In genomic region chr4:148849581-148849980, GRCh38 we compare ENCODE assay signal across 19 cellular contexts.
A peak's percentile ranks its signal among the peaks of the same experiment; 100 is the strongest.
DNase-seq lines count a peak whose midpoint lies in the region; ATAC-seq, FAIRE-seq and TF ChIP-seq lines count a peak whose summit lies in the region.
"Had no signal": no experiment of that assay in that cellular context is flagged by ENCODE, and none has a peak within 500 bp of the region (broad histone marks: within the 10 kb centered on the region; RNA-seq: fewer than 3 reads in every experiment).

No MANE protein-coding gene starts in this region.

- H2AFZ ChIP-seq in parathyroid adenoma, result peak overlapping the region; percentile 46

- no peak overlapping the region for H3K27ac Mint-ChIP-seq in activated CD8-positive, alpha-beta memory T cell treated with anti-CD3 and anti-CD28 coated beads, Interleukin-2, amount 10 ng/mL, durations not matched to agents 7 days and 5 days
- H3K27ac Mint-ChIP-seq: CD14-positive monocyte had no signal

- CTCF ChIA-PET in activated CD8-positive, alpha-beta memory T cell treated with anti-CD3 and anti-CD28 coated beads, Interleukin-2, amount 10 ng/mL, durations not matched to agents 7 days and 5 days (lab: Charles Lee), result no interaction called here

- H3K4me3 ChIP-seq in parathyroid adenoma (ENCODE audit: low read depth, low read length), result no peak overlapping the region
- H3K4me3 ChIP-seq: SK-N-MC had no signal

- H3K9me3 Mint-ChIP-seq in activated CD8-positive, alpha-beta memory T cell treated with anti-CD3 and anti-CD28 coated beads, Interleukin-2, amount 10 ng/mL, durations not matched to agents 7 days and 5 days (ENCODE audit: low read depth), result no peaks in the 10 kb centered on the region

- H3K36me3 ChIP-seq in parathyroid adenoma (ENCODE audit: control insufficient read depth, insufficient read depth, low read length), result no peaks in the 10 kb centered on the region

- H3K4me2 ChIP-seq in parathyroid adenoma (ENCODE audit: low read length), result no peak overlapping the region

- H3K4me1 Mint-ChIP-seq in activated CD8-positive, alpha-beta memory T cell treated with anti-CD3 and anti-CD28 coated beads, Interleukin-2, amount 10 ng/mL, durations not matched to agents 7 days and 5 days, result no peaks in the 10 kb centered on the region
- H3K4me1 Mint-ChIP-seq: CD14-positive monocyte had no signal

- H3K9ac ChIP-seq in parathyroid adenoma, result no peak overlapping the region

- ATAC-seq in activated CD8-positive, alpha-beta memory T cell treated with anti-CD3 and anti-CD28 coated beads, Interleukin-2, amount 10 ng/mL, durations not matched to agents 7 days and 5 days, result no peak
- ATAC-seq: HCT116 had no signal

- TF ChIP-seq CTCF in parathyroid adenoma (IDR thresholded peaks at IDR 0.05), result no peak

- FAIRE-seq in GM19239 (lab: Jason Lieb, UNC), result no peak

- H3K27me3 Mint-ChIP-seq in activated CD8-positive, alpha-beta memory T cell treated with anti-CD3 and anti-CD28 coated beads, Interleukin-2, amount 10 ng/mL, durations not matched to agents 7 days and 5 days, result no peaks in the 10 kb centered on the region

- H3K27ac ChIP-seq in parathyroid adenoma, result no peak overlapping the region
- H3K27ac ChIP-seq: SK-N-MC had no signal

- H3K4me1 ChIP-seq in parathyroid adenoma, result no peaks in the 10 kb centered on the region

- H3K4me3 Mint-ChIP-seq in activated CD8-positive, alpha-beta memory T cell treated with anti-CD3 and anti-CD28 coated beads, Interleukin-2, amount 10 ng/mL, durations not matched to agents 7 days and 5 days, result no peak overlapping the region
- H3K4me3 Mint-ChIP-seq: CD14-positive monocyte had no signal

- no peaks in the 10 kb centered on the region for H3K79me2 ChIP-seq in parathyroid adenoma

- DNase-seq in NCI-H82 (lab: John Stamatoyannopoulos, UW), result peak; percentile 1
- DNase-seq in NCI-H82 treated with DMSO at 0.1 percent for 48 hours (lab: John Stamatoyannopoulos, UW; ENCODE audit: unreplicated experiment), result no peak
- peak; percentile 37 for DNase-seq in kidney tubule cell (ENCODE audit: low spot score)
- DNase-seq in activated CD8-positive, alpha-beta memory T cell treated with anti-CD3 and anti-CD28 coated beads, Interleukin-2, amount 10 ng/mL, durations not matched to agents 7 days and 5 days, result no peak
- no peak for DNase-seq in COR-L47 (lab: John Stamatoyannopoulos, UW)
- DNase-seq in stimulated activated CD8-positive, alpha-beta memory T cell treated with anti-CD3 and anti-CD28 coated beads, Interleukin-4, amount 100 ng/mL, for 48 hours, result no peak
- DNase-seq in GM19239 (ENCODE audit: insufficient read length, low spot score), result no peak
- DNase-seq: 8988T, DMS 273 treated with DMSO at 0.1 percent for 48 hours, DND-41, NCI-H1092 treated with DMSO at 0.1 percent for 48 hours, NCI-H2081 treated with DMSO at 0.1 percent for 48 hours, NCI-H446 treated with DMSO at 0.1 percent for 48 hours, NCI-H69, SHP77 had no signal

- no peaks in the 10 kb centered on the region for H3K36me3 Mint-ChIP-seq in activated CD8-positive, alpha-beta memory T cell treated with anti-CD3 and anti-CD28 coated beads, Interleukin-2, amount 10 ng/mL, durations not matched to agents 7 days and 5 days
- H3K36me3 Mint-ChIP-seq: CD14-positive monocyte had no signal

- H3K9me3 ChIP-seq in parathyroid adenoma (ENCODE audit: control insufficient read depth, low read length), result no peaks in the 10 kb centered on the region

- no peaks in the 10 kb centered on the region for H3K27me3 ChIP-seq in parathyroid adenoma (ENCODE audit: control insufficient read depth, insufficient read depth, low read length)

Comparison
In these comparisons a context has a peak if more than half of its experiments do, and no peak if none do; other contexts are left out.
1. DNase-seq: peak in NCI-H82 (single experiment) and kidney tubule cell (single experiment); none in NCI-H82 treated with DMSO at 0.1 percent for 48 hours (single experiment), activated CD8-positive, alpha-beta memory T cell treated with anti-CD3 and anti-CD28 coated beads, Interleukin-2, amount 10 ng/mL, durations not matched to agents 7 days and 5 days (single experiment), COR-L47 (single experiment), stimulated activated CD8-positive, alpha-beta memory T cell treated with anti-CD3 and anti-CD28 coated beads, Interleukin-4, amount 100 ng/mL, for 48 hours (single experiment) and GM19239 (single experiment).